20 cellular contexts compared by ENCODE assay signal in genomic region chr21:9837946-9838801, GRCh38.
DNase-seq lines count a peak whose midpoint lies in the region; ATAC-seq and TF ChIP-seq lines count a peak whose summit lies in the region.
"Had no signal": no experiment of that assay in that cellular context is flagged by ENCODE, and none has a peak within 500 bp of the region (broad histone marks: within the 10 kb centered on the region; RNA-seq: fewer than 3 reads in every experiment).

No MANE protein-coding gene starts in this region.

- no peaks in the 10 kb centered on the region for H3K36me3 ChIP-seq in SK-N-SH (replicated peaks in 1 of 2; ENCODE audit: control insufficient read depth in 1 of 2, insufficient read depth in 2 of 2, low read length in 1 of 2)
- H3K36me3 ChIP-seq: left lung, tibial nerve had no signal

- CTCF ChIA-PET in SK-N-SH (lab: Yijun Ruan, JAX): no interaction called here
- CTCF ChIA-PET in activated CD4-positive, alpha-beta memory T cell treated with anti-CD3 and anti-CD28 coated beads, Interleukin-2, amount 10 ng/mL, durations not matched to agents 7 days and 5 days (lab: Charles Lee): no interaction called here

- no peaks in the 10 kb centered on the region for H3K9me3 ChIP-seq in SK-N-SH

- no peaks in the 10 kb centered on the region for H3K9me2 ChIP-seq in SK-N-SH

- no peak for ATAC-seq in HG03354 (IDR thresholded peaks at IDR 0.05; ENCODE audit: poor library complexity, severe bottlenecking, unreplicated experiment)
- ATAC-seq: activated CD4-positive, alpha-beta T cell treated with anti-CD3 and anti-CD28 coated beads for 36 hours; left lung had no signal

- TF ChIP-seq CTCF in SK-N-SH (IDR thresholded peaks at IDR 0.05) (no peak), osteocyte (IDR thresholded peaks at IDR 0.05) (no peak)

- no peaks in the 10 kb centered on the region for H3K4me1 Mint-ChIP-seq in osteocyte (ENCODE audit: unreplicated experiment)
- H3K4me1 Mint-ChIP-seq in activated CD4-positive, alpha-beta memory T cell treated with anti-CD3 and anti-CD28 coated beads, Interleukin-2, amount 10 ng/mL, durations not matched to agents 7 days and 5 days: no peaks in the 10 kb centered on the region
- H3K4me1 Mint-ChIP-seq: activated CD4-positive, alpha-beta T cell treated with anti-CD3 and anti-CD28 coated beads for 36 hours; H9 had no signal

- peaks cover 3% of the 10 kb centered on the region for H3F3A ChIP-seq in SK-N-SH (replicated peaks; ENCODE audit: insufficient read depth)

- peak overlapping the region; percentile 73 for H3K4me2 ChIP-seq in SK-N-SH

- peaks cover 28% of the 10 kb centered on the region for H3K27me3 ChIP-seq in SK-N-SH (ENCODE audit: insufficient read depth)
- H3K27me3 ChIP-seq: foreskin keratinocyte, left lung, tibial nerve had no signal

- no peaks in the 10 kb centered on the region for H3K79me2 ChIP-seq in SK-N-SH (ENCODE audit: insufficient read depth)
- H3K79me2 ChIP-seq: parathyroid adenoma had no signal

- no peak overlapping the region for H3K27ac ChIP-seq in SK-N-SH (ENCODE audit: low read depth in 2 of 2, low read length in 1 of 2)
- H3K27ac ChIP-seq: C4-2B, foreskin keratinocyte, left lung, parathyroid adenoma, SK-N-MC, tibial nerve had no signal

- TF ChIP-seq EP300 in SK-N-SH (IDR thresholded peaks at IDR 0.05; ENCODE audit: borderline replicate concordance in 1 of 2, low read depth in 1 of 2, low read length in 1 of 2): no peak

- H2AFZ ChIP-seq in SK-N-SH (ENCODE audit: low read depth): peak overlapping the region; percentile 74; the same call in 1 of the 2 replicates
- H2AFZ ChIP-seq: parathyroid adenoma had no signal

- POLR2A ChIA-PET in SK-N-SH (lab: Yijun Ruan, JAX): no interaction called here
- POLR2A ChIA-PET in activated CD4-positive, alpha-beta memory T cell treated with anti-CD3 and anti-CD28 coated beads, Interleukin-2, amount 10 ng/mL, durations not matched to agents 7 days and 5 days (lab: Charles Lee): no interaction called here

- no peak overlapping the region for H3K4me3 Mint-ChIP-seq in osteocyte (ENCODE audit: unreplicated experiment)
- H3K4me3 Mint-ChIP-seq in activated CD4-positive, alpha-beta memory T cell treated with anti-CD3 and anti-CD28 coated beads, Interleukin-2, amount 10 ng/mL, durations not matched to agents 7 days and 5 days: no peak overlapping the region
- H3K4me3 Mint-ChIP-seq: activated CD4-positive, alpha-beta T cell treated with anti-CD3 and anti-CD28 coated beads for 36 hours had no signal

- H3K36me3 Mint-ChIP-seq in osteocyte (ENCODE audit: unreplicated experiment): peaks cover 2% of the 10 kb centered on the region
- peaks cover 7% of the 10 kb centered on the region for H3K36me3 Mint-ChIP-seq in activated CD4-positive, alpha-beta memory T cell treated with anti-CD3 and anti-CD28 coated beads, Interleukin-2, amount 10 ng/mL, durations not matched to agents 7 days and 5 days (ENCODE audit: low read depth)

- H3K4me1 ChIP-seq in SK-N-SH (ENCODE audit: control insufficient read depth in 1 of 2, insufficient read depth in 2 of 2, low read depth in 1 of 2, low read length in 1 of 2): peaks cover 4 to 7% of the 10 kb centered on the region in 2 experiments; a peak in 1 of 4 replicates
- H3K4me1 ChIP-seq: foreskin keratinocyte, left lung, parathyroid adenoma, tibial nerve had no signal

- DNase-seq in NCI-H1105 treated with DMSO at 0.1 percent for 48 hours (lab: John Stamatoyannopoulos, UW) (peak; percentile 35), NCI-H1105 (lab: John Stamatoyannopoulos, UW) (no peak), HT1080 (ENCODE audit: low read depth) (peak; percentile 32), SK-N-SH (peak; percentile 61), osteocyte (ENCODE audit: extremely low spot score, unreplicated experiment) (peak; percentile 91), DMS153 (lab: John Stamatoyannopoulos, UW) (no peak)
- no peak for DNase-seq in activated CD4-positive, alpha-beta memory T cell treated with anti-CD3 and anti-CD28 coated beads, Interleukin-2, amount 10 ng/mL, durations not matched to agents 7 days and 5 days
- DNase-seq: activated CD4-positive, alpha-beta T cell treated with anti-CD3 and anti-CD28 coated beads for 36 hours; activated gamma-delta T cell treated with Interleukin-2 at 50 U/mL for 16 hours; foreskin keratinocyte; H9; Karpas-422; NCI-H1436; T1000 had no signal

- H3K4me3 ChIP-seq in SK-N-SH (ENCODE audit: low read depth in 2 of 2, low read length in 1 of 2): peak overlapping the region; percentile 29 to 50; a peak in 3 of 4 replicates
- H3K4me3 ChIP-seq: left lung, SK-N-MC, tibial nerve had no signal

- WGBS in SK-N-SH (ENCODE audit: low lambda C conversion rate): 14% methylated on average over 47 of the region's 47 CpGs

- H4K20me1 ChIP-seq in SK-N-SH (ENCODE audit: insufficient read depth): no peaks in the 10 kb centered on the region

- H3K27me3 Mint-ChIP-seq in osteocyte (ENCODE audit: unreplicated experiment): no peaks in the 10 kb centered on the region
- H3K27me3 Mint-ChIP-seq in activated CD4-positive, alpha-beta memory T cell treated with anti-CD3 and anti-CD28 coated beads, Interleukin-2, amount 10 ng/mL, durations not matched to agents 7 days and 5 days: no peaks in the 10 kb centered on the region
- H3K27me3 Mint-ChIP-seq: activated CD4-positive, alpha-beta T cell treated with anti-CD3 and anti-CD28 coated beads for 36 hours had no signal

- no peak for TF ChIP-seq RAD21 in SK-N-SH (IDR thresholded peaks at IDR 0.05; ENCODE audit: low read length)

- peaks cover 40% of the 10 kb centered on the region for H3K9me3 Mint-ChIP-seq in osteocyte (ENCODE audit: unreplicated experiment)
- H3K9me3 Mint-ChIP-seq in activated CD4-positive, alpha-beta memory T cell treated with anti-CD3 and anti-CD28 coated beads, Interleukin-2, amount 10 ng/mL, durations not matched to agents 7 days and 5 days: peaks cover 24% of the 10 kb centered on the region

- no peak overlapping the region for H3K9ac ChIP-seq in SK-N-SH
- H3K9ac ChIP-seq: parathyroid adenoma had no signal

- H3K27ac Mint-ChIP-seq in osteocyte (ENCODE audit: unreplicated experiment): no peak overlapping the region
- H3K27ac Mint-ChIP-seq in activated CD4-positive, alpha-beta memory T cell treated with anti-CD3 and anti-CD28 coated beads, Interleukin-2, amount 10 ng/mL, durations not matched to agents 7 days and 5 days: no peak overlapping the region
- H3K27ac Mint-ChIP-seq: activated CD4-positive, alpha-beta T cell treated with anti-CD3 and anti-CD28 coated beads for 36 hours; H9 had no signal

TF ChIP-seq in SK-N-SH, 30 proteins besides CTCF, POLR2A, EP300 and RAD21:
- TF ChIP-seq, protein P1, sequence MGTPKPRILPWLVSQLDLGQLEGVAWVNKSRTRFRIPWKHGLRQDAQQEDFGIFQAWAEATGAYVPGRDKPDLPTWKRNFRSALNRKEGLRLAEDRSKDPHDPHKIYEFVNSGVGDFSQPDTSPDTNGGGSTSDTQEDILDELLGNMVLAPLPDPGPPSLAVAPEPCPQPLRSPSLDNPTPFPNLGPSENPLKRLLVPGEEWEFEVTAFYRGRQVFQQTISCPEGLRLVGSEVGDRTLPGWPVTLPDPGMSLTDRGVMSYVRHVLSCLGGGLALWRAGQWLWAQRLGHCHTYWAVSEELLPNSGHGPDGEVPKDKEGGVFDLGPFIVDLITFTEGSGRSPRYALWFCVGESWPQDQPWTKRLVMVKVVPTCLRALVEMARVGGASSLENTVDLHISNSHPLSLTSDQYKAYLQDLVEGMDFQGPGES (IDR thresholded peaks at IDR 0.05; ENCODE audit: low read depth, low read length): no peak
- TF ChIP-seq EZH2phosphoT487 (IDR thresholded peaks at IDR 0.05; ENCODE audit: borderline replicate concordance, low read depth) (peak; percentile 89; the same call in 1 of the 2 replicates), NRF1 (IDR thresholded peaks at IDR 0.05; ENCODE audit: low read depth, low read length) (peak; percentile 68)

Comparison
In these comparisons a context has a peak if more than half of its experiments do, and no peak if none do; other contexts are left out.
1. DNase-seq: peak in NCI-H1105 treated with DMSO at 0.1 percent for 48 hours (single experiment), HT1080 (single experiment), SK-N-SH (single experiment) and osteocyte (single experiment); none in NCI-H1105 (single experiment), activated CD4-positive, alpha-beta memory T cell treated with anti-CD3 and anti-CD28 coated beads, Interleukin-2, amount 10 ng/mL, durations not matched to agents 7 days and 5 days (single experiment) and DMS153 (single experiment).